Comparison of ENCODE assay signal across 25 cellular contexts in genomic region chr19:1229056-1229607, GRCh38. TPM values are rescaled to one million over a fixed set of nuclear protein-coding genes. Genes with fewer than 3 reads are reported as not detected.
DNase-seq lines count a peak whose midpoint lies in the region; ATAC-seq, FAIRE-seq and TF ChIP-seq lines count a peak whose summit lies in the region.
"Had no signal": no experiment of that assay in that cellular context is flagged by ENCODE, and none has a peak within 500 bp of the region (broad histone marks: within the 10 kb centered on the region; RNA-seq: fewer than 3 reads in every experiment).

No MANE protein-coding gene starts in this region.

- no peak overlapping the region for H3K4me2 ChIP-seq in K562 (ENCODE audit: insufficient read depth, low read length)
- H3K4me2 ChIP-seq in H1 (ENCODE audit: insufficient read depth in 1 of 2, low read depth in 2 of 2, low read length in 2 of 2) = no peak overlapping the region
- H3K4me2 ChIP-seq: BLaER1 had no signal

- no peak overlapping the region for H2AFZ ChIP-seq in K562 (ENCODE audit: low read depth, low read length)
- no peak overlapping the region for H2AFZ ChIP-seq in H1 (ENCODE audit: low read length)

- H4K20me1 ChIP-seq in K562 (replicated peaks; ENCODE audit: control insufficient read depth, insufficient read depth, low read length) (no peaks in the 10 kb centered on the region), H1 (replicated peaks in 1 of 2; ENCODE audit: control insufficient read depth in 1 of 2, insufficient read depth in 2 of 2, low read length in 2 of 2) (peaks cover 8 to 18% of the 10 kb centered on the region in 2 experiments)

- H4K5ac ChIP-seq in H1 (ENCODE audit: insufficient read length, low read depth, low read length) = no peak overlapping the region

- no peak overlapping the region for H2BK5ac ChIP-seq in H1 (ENCODE audit: low read depth, low read length)

- no TSS peak for BruUV-seq in K562 (replicated peaks; lab: Mats Ljungman, UMichigan)

- TF ChIP-seq RAD21 in K562 (CRISPR knock-in tag; conservative IDR thresholded peaks at IDR 0.05 in 1 of 2, IDR thresholded peaks at IDR 0.05 in 1 of 2) (no peak), H1 (IDR thresholded peaks at IDR 0.05 in 1 of 2, conservative IDR thresholded peaks at IDR 0.05 in 1 of 2; ENCODE audit: low read depth in 2 of 2, low read length in 2 of 2) (no peak)

- CTCF ChIA-PET in K562 (lab: Yijun Ruan, JAX; ENCODE audit: low intra/inter-chr PET ratio) = no interaction called here
- CTCF ChIA-PET in H1 (lab: Charles Lee; ENCODE audit: partially characterized antibody) = interaction anchor here (1.3 to 1.7 kb wide), 2 partner anchors 8 to 15 kb away, joined by 4 to 6 read pairs; no protein-coding TSS in a partner anchor

- H3K23ac ChIP-seq in H1 (ENCODE audit: insufficient read length) = no peak overlapping the region

- H3K27me3 ChIP-seq in K562 (ENCODE audit: control insufficient read depth in 2 of 2, insufficient read depth in 2 of 2, low read length in 2 of 2) = no peaks in the 10 kb centered on the region
- H3K27me3 ChIP-seq in H1 (replicated peaks in 1 of 4; ENCODE audit: control insufficient read depth in 3 of 4, extremely low read depth in 1 of 4, insufficient read depth in 3 of 4, low read length in 3 of 4) = no peaks in the 10 kb centered on the region
- H3K27me3 ChIP-seq: BE2C, BLaER1 had no signal

- H3K79me2 ChIP-seq in K562 (ENCODE audit: control insufficient read depth, insufficient read depth, low read length) = peaks cover 3% of the 10 kb centered on the region; the same call in 1 of the 3 replicates
- H3K79me2 ChIP-seq in H1 (ENCODE audit: control insufficient read depth in 1 of 2, insufficient read depth in 2 of 2, low read length in 2 of 2) = no peaks in the 10 kb centered on the region

- H2BK12ac ChIP-seq in H1 (ENCODE audit: low read depth, low read length) = no peak overlapping the region

- H3K79me1 ChIP-seq in H1 (ENCODE audit: low read depth, low read length) = no peaks in the 10 kb centered on the region

- TF ChIP-seq POLR2A in K562 (conservative IDR thresholded peaks at IDR 0.05) = no peak
- no peak for TF ChIP-seq POLR2A in H1 (IDR thresholded peaks at IDR 0.05; ENCODE audit: control extremely low read depth in 1 of 2, low read depth in 2 of 2, low read length in 2 of 2)

- H3K23me2 ChIP-seq in H1 (ENCODE audit: low read depth, low read length) = no peaks in the 10 kb centered on the region

- H2BK120ac ChIP-seq in H1 (replicated peaks; ENCODE audit: low read depth, low read length) = no peak overlapping the region

- no peaks in the 10 kb centered on the region for H3K9me1 ChIP-seq in K562 (ENCODE audit: control insufficient read depth, insufficient read depth, low read length)

- no peak for DNase-seq in K562 (ENCODE audit: extremely low read depth in 1 of 4, low spot score in 3 of 4)
- no peak for DNase-seq in H1 (ENCODE audit: low read depth in 1 of 2, low spot score in 2 of 2)
- no peak for DNase-seq in frontal cortex (ENCODE audit: low spot score in 2 of 2)
- DNase-seq in activated gamma-delta T cell treated with Interleukin-2 at 50 U/mL for 16 hours = no peak
- DNase-seq: 8988T; ACHN; BE2C; C1 segment of cervical spinal cord; CD4-positive, alpha-beta memory T cell; CD4-positive, CD25-positive, alpha-beta regulatory T cell; COR-L47; DMS 273 treated with DMSO at 0.1 percent for 48 hours; DMS153; DMS53; DMS79; DND-41; EL; GDM1 had no signal

- no peak overlapping the region; the same call in 1 of the 2 replicates for H4K8ac ChIP-seq in H1 (ENCODE audit: extremely low read depth, insufficient read depth, low read length)

- H2AK5ac ChIP-seq in H1 (ENCODE audit: low read depth, low read length) = no peak overlapping the region

- no peaks in the 10 kb centered on the region; the same call in 1 of the 2 replicates for H3K9me3 ChIP-seq in K562 (replicated peaks; ENCODE audit: control insufficient read depth, insufficient read depth, low read depth, low read length)
- H3K9me3 ChIP-seq in H1 (ENCODE audit: insufficient read depth in 2 of 2, low read depth in 1 of 2, low read length in 1 of 2) = no peaks in the 10 kb centered on the region
- H3K9me3 ChIP-seq: BE2C, BLaER1 had no signal

- no peak for TF ChIP-seq EP300 in K562 (IDR thresholded peaks at IDR 0.05; ENCODE audit: low read length)
- TF ChIP-seq EP300 in H1 (IDR thresholded peaks at IDR 0.05; ENCODE audit: borderline replicate concordance in 1 of 2, low read depth in 2 of 2, low read length in 2 of 2) = no peak

- no peak for TF ChIP-seq CTCF in K562 (IDR thresholded peaks at IDR 0.05 in 2 of 3, conservative IDR thresholded peaks at IDR 0.05 in 1 of 3; ENCODE audit: insufficient read depth in 2 of 3, low read depth in 1 of 3, low read length in 3 of 3)
- TF ChIP-seq CTCF in H1 (IDR thresholded peaks at IDR 0.05; ENCODE audit: control extremely low read depth in 1 of 3, insufficient read depth in 1 of 3, low read depth in 1 of 3, low read length in 3 of 3) = no peak

- H3K56ac ChIP-seq in H1 (replicated peaks; ENCODE audit: insufficient read length, low read depth, low read length) = no peak overlapping the region

- H3K27ac ChIP-seq in K562 (ENCODE audit: extremely low read depth, low read depth, low read length) (no peak overlapping the region), H1 (ENCODE audit: low read depth, low read length) (no peak overlapping the region)
- H3K27ac ChIP-seq: BLaER1 had no signal

- POLR2A ChIA-PET in K562 (lab: Yijun Ruan, JAX) = no interaction called here
- POLR2A ChIA-PET in H1 (lab: Charles Lee; ENCODE audit: partially characterized antibody) = interaction anchor here (0.9 to 2.4 kb wide), 16 partner anchors 8 to 293 kb away, joined by 3 to 16 read pairs (median 4); partner anchors contain the start of genes ATP5F1D, CBARP and CIRBP

- intact Hi-C loops in K562 (cut with micrococcal nuclease) = no loop called here

- H3K18ac ChIP-seq in H1 (ENCODE audit: extremely low read depth, low read length) = no peak overlapping the region

- H3K14ac ChIP-seq in H1 (ENCODE audit: insufficient read length) = no peak overlapping the region

- H2BK15ac ChIP-seq in H1 (ENCODE audit: low read length) = no peak overlapping the region

- H3K36me3 ChIP-seq in K562 (ENCODE audit: control insufficient read depth, insufficient read depth, low read length) = peaks cover 63% of the 10 kb centered on the region; the same call in 2 of the 3 replicates
- peaks cover 2 to 68% (median 4%) of the 10 kb centered on the region in 4 experiments; a peak in 6 of 8 replicates for H3K36me3 ChIP-seq in H1 (ENCODE audit: control insufficient read depth in 2 of 4, insufficient read depth in 4 of 4, low read length in 3 of 4)

- WGBS in K562 (ENCODE audit: insufficient coverage, low coverage, missing lambda C conversion rate) = over 99% methylated on average over 20 of the region's 99 CpGs
- 97% methylated on average over 54 of the region's 99 CpGs; no CpG with 5 or more reads in 1 of the 2 experiments for WGBS in H1 (ENCODE audit: extremely low coverage in 1 of 2, insufficient coverage in 1 of 2, insufficient read length in 1 of 2, insufficient replicate concordance in 2 of 2, low coverage in 1 of 2, low lambda C conversion rate in 2 of 2, missing lambda C conversion rate in 1 of 2), 2 experiments

- no peak overlapping the region for H3K4ac ChIP-seq in H1 (replicated peaks; ENCODE audit: insufficient read length, low read depth, low read length)

- in situ Hi-C loops in K562 (cut with MboI) = loop anchor here (25.0 kb wide), 1 partner anchor 467 kb away; the partner anchor contains the start of gene MISP

- H2BK20ac ChIP-seq in H1 (ENCODE audit: low read length) = no peak overlapping the region

- no peak overlapping the region for H4K91ac ChIP-seq in H1 (replicated peaks; ENCODE audit: insufficient read length, low read length)

- H3K9ac ChIP-seq in K562 (ENCODE audit: insufficient read depth in 1 of 2, low read depth in 2 of 2, low read length in 2 of 2) (no peak overlapping the region), H1 (replicated peaks in 1 of 4; ENCODE audit: extremely low read depth in 1 of 4, low read depth in 3 of 4, low read length in 3 of 4) (no peak overlapping the region)
- H3K9ac ChIP-seq: BLaER1 had no signal

- FAIRE-seq in K562 (lab: Jason Lieb, UNC) (no peak), H1 (lab: Jason Lieb, UNC) (no peak), frontal cortex (lab: Jason Lieb, UNC) (no peak)
- FAIRE-seq: A204.1, GM12878, GM12892, GM18507 had no signal

- ATAC-seq in K562 = no peak
- ATAC-seq: GM12878 had no signal

- H3K4me3 ChIP-seq in K562 (no peak overlapping the region), H1 (ENCODE audit: extremely low read depth in 1 of 4, insufficient read depth in 2 of 4, low read depth in 3 of 4, low read length in 4 of 4) (no peak overlapping the region)
- H3K4me3 ChIP-seq: BLaER1, GM12878 had no signal

- H3K4me1 ChIP-seq in K562 (replicated peaks in 1 of 2; ENCODE audit: control insufficient read depth in 2 of 2, insufficient read depth in 2 of 2, low read length in 2 of 2) (peaks cover 0 to 63% of the 10 kb centered on the region in 2 experiments; a peak in 3 of 5 replicates), H1 (replicated peaks in 1 of 4; ENCODE audit: control insufficient read depth in 3 of 4, insufficient read depth in 4 of 4, low read length in 3 of 4) (peaks cover 0 to 2% (median 0%) of the 10 kb centered on the region in 4 experiments; a peak in 2 of 7 replicates)

RNA-seq across cellular contexts. Expression of gene CBARP, which starts 8.7 kb away (rescaled TPM):
- 2.8 and 13.5 TPM in 2 replicates for total RNA-seq in K562 (2011; cell fraction: chromatin; rRNA removed; ENCODE audit: low replicate concordance)
- total RNA-seq in K562 (2011; cell fraction: nucleolus; rRNA removed) = 11.4 and 15.2 TPM in 2 replicates
- total RNA-seq in K562 (2011; cell fraction: nucleoplasm; rRNA removed) = 4.2 and 6.2 TPM in 2 replicates
- 3.7 and 3.8 TPM in 2 replicates for total RNA-seq in K562 (2014; rRNA removed)
- total RNA-seq in K562 (2014; rRNA removed; fragmentation: Illumina TruSeq; extraction: Trizol) = 0.18 TPM in 1 of 2 replicates, not detected in the other
- 1.3 and 1.4 TPM in 2 replicates for total RNA-seq in K562 (2015; rRNA removed; fragmentation: Illumina TruSeq; extraction: Trizol)
- total RNA-seq in K562 (2021) = 6.6 and 8.9 TPM in 2 replicates
- polyA plus RNA-seq in K562 (2011; rRNA removed) = 0.98 and 1.2 TPM in 2 replicates
- polyA plus RNA-seq in K562 (2011; cell fraction: cytosol; rRNA removed) = 0.84 and 4.5 TPM in 2 replicates
- 8.2 and 25.4 TPM in 2 replicates for polyA plus RNA-seq in K562 (2011; cell fraction: nucleus; rRNA removed)
- 3.1 and 3.3 TPM in 2 replicates for polyA plus RNA-seq in K562 (2012)
- 0.25 and 2.3 TPM in 2 replicates for polyA plus RNA-seq in K562 (2014; fragmentation: Illumina TruSeq; extraction: Trizol)
- under 1 TPM in 1 of 2 experiments, not detected in 1; 0.03 TPM for polyA plus RNA-seq in K562 (2014; fragmentation: Nextera tagmentation; extraction: Ambion mirVana)
- polyA plus RNA-seq in K562 (2014; rRNA removed) = 5.8 and 6.3 TPM in 2 replicates
- polyA minus RNA-seq in K562 (2011; rRNA and poly(A)+ RNA removed) = 0.11 and 0.15 TPM in 2 replicates
- polyA minus RNA-seq in K562 (2011; cell fraction: cytosol; rRNA and poly(A)+ RNA removed) = 2.9 and 3.0 TPM in 2 replicates
- polyA minus RNA-seq in K562 (2011; cell fraction: nucleus; rRNA and poly(A)+ RNA removed) = 3.0 and 3.8 TPM in 2 replicates
- 14.7 and 18.0 TPM in 2 replicates for total RNA-seq in H1 (2021; fragmentation: NEBNext Ultra II Directional; extraction: Animal tissue kit (Norgen Biotek cat#: 25700))
- 4.9 and 11.6 TPM in 2 replicates for polyA plus RNA-seq in H1 (2011; rRNA removed)
- polyA plus RNA-seq in H1 (2011; cell fraction: cytosol; rRNA removed) = 7.4 TPM
- polyA plus RNA-seq in H1 (2011; cell fraction: nucleus; rRNA removed) = 39.9 TPM
- 4.2 to 12.2 TPM (median 10.1 TPM) in 4 replicates for polyA plus RNA-seq in H1 (2012, experiment 1 of 2)
- 3.2 TPM for polyA plus RNA-seq in H1 (2012, experiment 2 of 2)
- 11.0 TPM for polyA plus RNA-seq in H1 (2013, experiment 1 of 2)
- polyA plus RNA-seq in H1 (2013, experiment 2 of 2) = 9.9 TPM
- polyA minus RNA-seq in H1 (2011; rRNA and poly(A)+ RNA removed) = 2.0 and 2.2 TPM in 2 replicates
- 8.2 TPM for polyA minus RNA-seq in H1 (2011; cell fraction: cytosol; rRNA and poly(A)+ RNA removed)
- 11.6 TPM for polyA minus RNA-seq in H1 (2011; cell fraction: nucleus; rRNA and poly(A)+ RNA removed)
- 5.3 TPM for total RNA-seq in frontal cortex
- total RNA-seq: CD4-positive, alpha-beta memory T cell had no signal
- polyA plus RNA-seq: CD14-positive monocyte; CD4-positive, alpha-beta memory T cell; CD4-positive, CD25-positive, alpha-beta regulatory T cell; CD8-positive, alpha-beta memory T cell had no signal

RNA-seq across cellular contexts. Expression of gene ATP5F1D, which starts 12.4 kb away (rescaled TPM):
- total RNA-seq in K562 (2011; cell fraction: chromatin; rRNA removed; ENCODE audit: low replicate concordance) = 42.1 and 110 TPM in 2 replicates
- total RNA-seq in K562 (2011; cell fraction: nucleolus; rRNA removed) = 116 and 129 TPM in 2 replicates
- 74.0 and 85.6 TPM in 2 replicates for total RNA-seq in K562 (2011; cell fraction: nucleoplasm; rRNA removed)
- total RNA-seq in K562 (2014; rRNA removed) (135 and 145 TPM in 2 replicates), K562 (2014; rRNA removed; fragmentation: Illumina TruSeq; extraction: Trizol) (3.9 and 4.6 TPM in 2 replicates), K562 (2015; rRNA removed; fragmentation: Illumina TruSeq; extraction: Trizol) (65.2 and 73.0 TPM in 2 replicates), K562 (2021) (409 and 434 TPM in 2 replicates), frontal cortex (11.0 TPM)
- polyA plus RNA-seq in K562 (2011; rRNA removed) (36.8 and 58.7 TPM in 2 replicates), K562 (2014; fragmentation: Illumina TruSeq; extraction: Trizol) (18.7 and 106 TPM in 2 replicates), K562 (2014; fragmentation: Nextera tagmentation; extraction: Ambion mirVana) (10 to 100 TPM in 1 of 2 experiments, 1 to 10 TPM in 1; 9.7 to 23.3 TPM), K562 (2014; rRNA removed) (233 and 236 TPM in 2 replicates), H1 (2011; rRNA removed) (249 and 338 TPM in 2 replicates)
- polyA plus RNA-seq in K562 (2011; cell fraction: cytosol; rRNA removed) = 119 and 471 TPM in 2 replicates
- polyA plus RNA-seq in K562 (2011; cell fraction: nucleus; rRNA removed) = 90.5 and 137 TPM in 2 replicates
- polyA plus RNA-seq in K562 (2012) = 278 and 318 TPM in 2 replicates
- polyA minus RNA-seq in K562 (2011; rRNA and poly(A)+ RNA removed) = 16.5 and 29.9 TPM in 2 replicates
- 115 and 175 TPM in 2 replicates for polyA minus RNA-seq in K562 (2011; cell fraction: cytosol; rRNA and poly(A)+ RNA removed)
- polyA minus RNA-seq in K562 (2011; cell fraction: nucleus; rRNA and poly(A)+ RNA removed) = 28.8 and 35.8 TPM in 2 replicates
- total RNA-seq in H1 (2021; fragmentation: NEBNext Ultra II Directional; extraction: Animal tissue kit (Norgen Biotek cat#: 25700)) = 174 and 182 TPM in 2 replicates
- polyA plus RNA-seq in H1 (2011; cell fraction: cytosol; rRNA removed) = 142 TPM
- polyA plus RNA-seq in H1 (2011; cell fraction: nucleus; rRNA removed) = 120 TPM
- polyA plus RNA-seq in H1 (2012, experiment 1 of 2) = 87.3 to 189 TPM (median 180 TPM) in 4 replicates
- polyA plus RNA-seq in H1 (2012, experiment 2 of 2) = 328 TPM
- polyA plus RNA-seq in H1 (2013, experiment 1 of 2) = 148 TPM
- 145 TPM for polyA plus RNA-seq in H1 (2013, experiment 2 of 2)
- polyA minus RNA-seq in H1 (2011; rRNA and poly(A)+ RNA removed) = 13.4 and 18.6 TPM in 2 replicates
- polyA minus RNA-seq in H1 (2011; cell fraction: cytosol; rRNA and poly(A)+ RNA removed) = 118 TPM
- 40.2 TPM for polyA minus RNA-seq in H1 (2011; cell fraction: nucleus; rRNA and poly(A)+ RNA removed)

RNA-seq across cellular contexts. Expression of gene MIDN, which starts 19.3 kb away (rescaled TPM):
- 30.7 and 106 TPM in 2 replicates for total RNA-seq in K562 (2011; cell fraction: chromatin; rRNA removed; ENCODE audit: low replicate concordance)
- total RNA-seq in K562 (2011; cell fraction: nucleolus; rRNA removed) = 81.7 and 90.7 TPM in 2 replicates
- total RNA-seq in K562 (2011; cell fraction: nucleoplasm; rRNA removed) = 55.1 and 88.1 TPM in 2 replicates
- total RNA-seq in K562 (2014; rRNA removed) (13.5 and 20.8 TPM in 2 replicates), K562 (2014; rRNA removed; fragmentation: Illumina TruSeq; extraction: Trizol) (3.9 and 4.8 TPM in 2 replicates), K562 (2015; rRNA removed; fragmentation: Illumina TruSeq; extraction: Trizol) (10.1 and 11.0 TPM in 2 replicates), K562 (2021) (120 and 121 TPM in 2 replicates), frontal cortex (14.3 TPM)
- polyA plus RNA-seq in K562 (2011; rRNA removed) (7.0 and 10.2 TPM in 2 replicates), K562 (2014; fragmentation: Illumina TruSeq; extraction: Trizol) (20.5 and 38.3 TPM in 2 replicates), K562 (2014; fragmentation: Nextera tagmentation; extraction: Ambion mirVana) (1 to 10 TPM in 1 of 2 experiments, under 1 TPM in 1; 0.17 to 1.5 TPM), K562 (2014; rRNA removed) (41.3 and 44.6 TPM in 2 replicates), H1 (2011; rRNA removed) (39.8 and 86.0 TPM in 2 replicates)
- 14.0 and 26.8 TPM in 2 replicates for polyA plus RNA-seq in K562 (2011; cell fraction: cytosol; rRNA removed)
- polyA plus RNA-seq in K562 (2011; cell fraction: nucleus; rRNA removed) = 44.8 and 87.0 TPM in 2 replicates
- polyA plus RNA-seq in K562 (2012) = 29.5 and 39.8 TPM in 2 replicates
- polyA minus RNA-seq in K562 (2011; rRNA and poly(A)+ RNA removed) = 2.7 and 3.0 TPM in 2 replicates
- 29.9 and 43.2 TPM in 2 replicates for polyA minus RNA-seq in K562 (2011; cell fraction: cytosol; rRNA and poly(A)+ RNA removed)
- polyA minus RNA-seq in K562 (2011; cell fraction: nucleus; rRNA and poly(A)+ RNA removed) = 28.0 and 34.2 TPM in 2 replicates
- 159 and 166 TPM in 2 replicates for total RNA-seq in H1 (2021; fragmentation: NEBNext Ultra II Directional; extraction: Animal tissue kit (Norgen Biotek cat#: 25700))
- polyA plus RNA-seq in H1 (2011; cell fraction: cytosol; rRNA removed) = 38.5 TPM
- polyA plus RNA-seq in H1 (2011; cell fraction: nucleus; rRNA removed) = 85.2 TPM
- 58.2 to 110 TPM (median 92.2 TPM) in 4 replicates for polyA plus RNA-seq in H1 (2012, experiment 1 of 2)
- 90.5 TPM for polyA plus RNA-seq in H1 (2012, experiment 2 of 2)
- polyA plus RNA-seq in H1 (2013, experiment 1 of 2) = 95.6 TPM
- polyA plus RNA-seq in H1 (2013, experiment 2 of 2) = 90.3 TPM
- polyA minus RNA-seq in H1 (2011; rRNA and poly(A)+ RNA removed) = 10.3 and 14.3 TPM in 2 replicates
- 86.0 TPM for polyA minus RNA-seq in H1 (2011; cell fraction: cytosol; rRNA and poly(A)+ RNA removed)
- 55.2 TPM for polyA minus RNA-seq in H1 (2011; cell fraction: nucleus; rRNA and poly(A)+ RNA removed)

RNA-seq across cellular contexts. Expression of gene STK11, which starts 23.6 kb away (rescaled TPM):
- 76.0 and 175 TPM in 2 replicates for total RNA-seq in K562 (2011; cell fraction: chromatin; rRNA removed; ENCODE audit: low replicate concordance)
- 128 and 133 TPM in 2 replicates for total RNA-seq in K562 (2011; cell fraction: nucleolus; rRNA removed)
- 58.7 and 79.5 TPM in 2 replicates for total RNA-seq in K562 (2011; cell fraction: nucleoplasm; rRNA removed)
- total RNA-seq in K562 (2014; rRNA removed) = 96.5 and 102 TPM in 2 replicates
- 28.9 and 31.7 TPM in 2 replicates for total RNA-seq in K562 (2014; rRNA removed; fragmentation: Illumina TruSeq; extraction: Trizol)
- 40.6 and 43.2 TPM in 2 replicates for total RNA-seq in K562 (2015; rRNA removed; fragmentation: Illumina TruSeq; extraction: Trizol)
- 76.3 and 89.6 TPM in 2 replicates for total RNA-seq in K562 (2021)
- 31.2 and 34.3 TPM in 2 replicates for polyA plus RNA-seq in K562 (2011; rRNA removed)
- polyA plus RNA-seq in K562 (2011; cell fraction: cytosol; rRNA removed) = 37.0 and 67.8 TPM in 2 replicates
- polyA plus RNA-seq in K562 (2011; cell fraction: nucleus; rRNA removed) = 127 and 182 TPM in 2 replicates
- 49.5 and 76.3 TPM in 2 replicates for polyA plus RNA-seq in K562 (2012)
- 22.0 and 39.1 TPM in 2 replicates for polyA plus RNA-seq in K562 (2014; fragmentation: Illumina TruSeq; extraction: Trizol)
- polyA plus RNA-seq in K562 (2014; fragmentation: Nextera tagmentation; extraction: Ambion mirVana) = under 1 TPM; 0.15 to 1.00 TPM
- polyA plus RNA-seq in K562 (2014; rRNA removed) = 69.4 and 79.9 TPM in 2 replicates
- 38.2 and 43.6 TPM in 2 replicates for polyA minus RNA-seq in K562 (2011; rRNA and poly(A)+ RNA removed)
- 33.9 and 37.0 TPM in 2 replicates for polyA minus RNA-seq in K562 (2011; cell fraction: cytosol; rRNA and poly(A)+ RNA removed)
- 34.3 and 36.1 TPM in 2 replicates for polyA minus RNA-seq in K562 (2011; cell fraction: nucleus; rRNA and poly(A)+ RNA removed)
- 70.7 and 75.2 TPM in 2 replicates for total RNA-seq in H1 (2021; fragmentation: NEBNext Ultra II Directional; extraction: Animal tissue kit (Norgen Biotek cat#: 25700))
- 45.3 and 71.0 TPM in 2 replicates for polyA plus RNA-seq in H1 (2011; rRNA removed)
- polyA plus RNA-seq in H1 (2011; cell fraction: cytosol; rRNA removed) = 71.1 TPM
- 143 TPM for polyA plus RNA-seq in H1 (2011; cell fraction: nucleus; rRNA removed)
- polyA plus RNA-seq in H1 (2012, experiment 1 of 2) = 58.3 to 76.3 TPM (median 64.8 TPM) in 4 replicates
- polyA plus RNA-seq in H1 (2012, experiment 2 of 2) = 55.4 TPM
- 44.0 TPM for polyA plus RNA-seq in H1 (2013, experiment 1 of 2)
- polyA plus RNA-seq in H1 (2013, experiment 2 of 2) = 41.8 TPM
- polyA minus RNA-seq in H1 (2011; rRNA and poly(A)+ RNA removed) = 22.4 and 26.9 TPM in 2 replicates
- polyA minus RNA-seq in H1 (2011; cell fraction: cytosol; rRNA and poly(A)+ RNA removed) = 44.5 TPM
- polyA minus RNA-seq in H1 (2011; cell fraction: nucleus; rRNA and poly(A)+ RNA removed) = 46.0 TPM
- total RNA-seq in frontal cortex = 45.7 TPM

RNA-seq across cellular contexts. Expression of gene CIRBP, which starts 40.0 kb away (rescaled TPM):
- 283 and 504 TPM in 2 replicates for total RNA-seq in K562 (2011; cell fraction: chromatin; rRNA removed; ENCODE audit: low replicate concordance)
- 457 and 483 TPM in 2 replicates for total RNA-seq in K562 (2011; cell fraction: nucleolus; rRNA removed)
- total RNA-seq in K562 (2011; cell fraction: nucleoplasm; rRNA removed) = 431 and 450 TPM in 2 replicates
- 168 and 249 TPM in 2 replicates for total RNA-seq in K562 (2014; rRNA removed)
- 189 and 200 TPM in 2 replicates for total RNA-seq in K562 (2014; rRNA removed; fragmentation: Illumina TruSeq; extraction: Trizol)
- 176 and 206 TPM in 2 replicates for total RNA-seq in K562 (2015; rRNA removed; fragmentation: Illumina TruSeq; extraction: Trizol)
- total RNA-seq in K562 (2021) = 181 and 222 TPM in 2 replicates
- 124 and 166 TPM in 2 replicates for polyA plus RNA-seq in K562 (2011; rRNA removed)
- polyA plus RNA-seq in K562 (2011; cell fraction: cytosol; rRNA removed) = 92.3 and 201 TPM in 2 replicates
- polyA plus RNA-seq in K562 (2011; cell fraction: nucleus; rRNA removed) = 882 and 1,025 TPM in 2 replicates
- polyA plus RNA-seq in K562 (2012) = 288 and 291 TPM in 2 replicates
- polyA plus RNA-seq in K562 (2014; fragmentation: Illumina TruSeq; extraction: Trizol) = 222 and 345 TPM in 2 replicates
- polyA plus RNA-seq in K562 (2014; fragmentation: Nextera tagmentation; extraction: Ambion mirVana) = 10 to 100 TPM; 20.5 to 21.4 TPM
- polyA plus RNA-seq in K562 (2014; rRNA removed) = 306 and 327 TPM in 2 replicates
- polyA minus RNA-seq in K562 (2011; rRNA and poly(A)+ RNA removed) = 46.9 and 50.4 TPM in 2 replicates
- polyA minus RNA-seq in K562 (2011; cell fraction: cytosol; rRNA and poly(A)+ RNA removed) = 50.4 and 50.8 TPM in 2 replicates
- 117 and 135 TPM in 2 replicates for polyA minus RNA-seq in K562 (2011; cell fraction: nucleus; rRNA and poly(A)+ RNA removed)
- total RNA-seq in H1 (2021; fragmentation: NEBNext Ultra II Directional; extraction: Animal tissue kit (Norgen Biotek cat#: 25700)) = 175 TPM in 2 replicates
- polyA plus RNA-seq in H1 (2011; rRNA removed) = 199 and 331 TPM in 2 replicates
- polyA plus RNA-seq in H1 (2011; cell fraction: cytosol; rRNA removed) = 472 TPM
- 581 TPM for polyA plus RNA-seq in H1 (2011; cell fraction: nucleus; rRNA removed)
- polyA plus RNA-seq in H1 (2012, experiment 1 of 2) = 213 to 357 TPM (median 316 TPM) in 4 replicates
- polyA plus RNA-seq in H1 (2012, experiment 2 of 2) = 95.1 TPM
- polyA plus RNA-seq in H1 (2013, experiment 1 of 2) = 151 TPM
- 135 TPM for polyA plus RNA-seq in H1 (2013, experiment 2 of 2)
- 44.5 and 56.0 TPM in 2 replicates for polyA minus RNA-seq in H1 (2011; rRNA and poly(A)+ RNA removed)
- 77.4 TPM for polyA minus RNA-seq in H1 (2011; cell fraction: cytosol; rRNA and poly(A)+ RNA removed)
- 99.9 TPM for polyA minus RNA-seq in H1 (2011; cell fraction: nucleus; rRNA and poly(A)+ RNA removed)
- total RNA-seq in frontal cortex = 573 TPM

Comparison
In these comparisons a context has a peak if more than half of its experiments do, and no peak if none do; other contexts are left out.
1. Of the 49 proteins assayed by ChIP-seq in both K562 and H1: peak only in K562: none; only in H1: GABPA; in both: none; in neither: 48.